Comparison of ENCODE assay signal across 10 cellular contexts in the genomic region with DNA sequence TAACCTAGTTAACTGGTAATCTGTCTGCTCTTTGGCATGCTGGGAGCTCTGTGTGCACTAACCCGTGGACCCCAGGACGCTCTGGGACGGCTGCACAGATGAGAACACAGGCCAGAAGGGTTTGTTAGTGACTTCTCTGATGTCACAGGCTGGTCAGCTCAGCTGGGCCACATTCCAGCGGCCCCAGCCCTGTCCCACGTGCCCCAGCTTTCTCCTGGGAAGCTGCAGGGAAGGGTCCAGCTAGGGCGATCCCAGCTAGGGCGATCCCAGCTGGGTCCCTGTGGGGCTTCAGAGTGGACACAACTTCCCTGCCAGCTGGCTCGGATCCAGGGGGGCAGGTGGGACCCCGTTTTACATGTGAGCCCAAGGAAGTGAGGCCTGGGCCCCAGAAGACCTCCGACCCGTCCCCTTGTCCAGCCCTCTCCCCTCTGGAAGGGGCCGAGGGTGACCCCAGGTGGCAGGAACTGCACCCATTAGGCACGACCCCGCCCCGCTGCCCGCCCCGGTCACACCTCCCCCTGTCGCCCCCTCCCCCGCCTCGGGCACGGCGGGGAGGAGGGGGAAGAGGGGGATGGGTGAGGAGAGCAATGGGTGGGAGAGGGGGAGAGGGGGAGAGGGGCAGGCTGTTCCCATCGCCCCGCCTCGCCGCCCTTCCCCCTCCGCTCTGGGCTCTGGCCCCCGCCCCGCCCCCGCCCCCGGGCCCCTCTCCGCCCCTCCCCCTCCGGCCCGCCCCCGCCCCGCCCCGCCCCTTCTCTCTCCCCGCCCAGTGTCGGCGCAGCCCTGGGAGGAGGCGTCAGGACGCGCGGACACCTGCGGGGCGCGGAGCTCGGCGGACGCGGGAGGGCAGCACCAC.
DNase-seq lines count a peak whose midpoint lies in the region; ATAC-seq and TF ChIP-seq lines count a peak whose summit lies in the region.
"Had no signal": no experiment of that assay in that cellular context is flagged by ENCODE, and none has a peak within 500 bp of the region (broad histone marks: within the 10 kb centered on the region; RNA-seq: fewer than 3 reads in every experiment).

No MANE protein-coding gene starts in this region.

- H3K27me3 ChIP-seq in Karpas-422 (ENCODE audit: low read length) = no peaks in the 10 kb centered on the region
- H3K27me3 ChIP-seq in WERI-Rb-1 (ENCODE audit: insufficient read depth, low read depth, severe bottlenecking) = no peaks in the 10 kb centered on the region

- peaks cover 20% of the 10 kb centered on the region for H3K4me1 Mint-ChIP-seq in glutamatergic neuron (ENCODE audit: low read depth, unreplicated experiment)

- H3K36me3 Mint-ChIP-seq in glutamatergic neuron (ENCODE audit: unreplicated experiment) = no peaks in the 10 kb centered on the region

- H4K20me1 ChIP-seq in Karpas-422 (ENCODE audit: insufficient read depth, low read depth, low read length) = peaks cover 3% of the 10 kb centered on the region; the same call in 1 of the 2 replicates

- intact Hi-C loops in posterior vena cava (cut with DNase I) = no loop called here

- peak; percentile 49 for ATAC-seq in GM19043 (IDR thresholded peaks at IDR 0.05; ENCODE audit: low read depth, unreplicated experiment)

- H3K4me2 ChIP-seq in Karpas-422 (ENCODE audit: low read depth, low read length, poor library complexity, severe bottlenecking) = no peak overlapping the region

- H3K9me3 ChIP-seq in Karpas-422 (ENCODE audit: low read length) (no peaks in the 10 kb centered on the region), WERI-Rb-1 (ENCODE audit: severe bottlenecking) (no peaks in the 10 kb centered on the region)

- H3K27me3 Mint-ChIP-seq in glutamatergic neuron (ENCODE audit: unreplicated experiment) = peaks cover 10% of the 10 kb centered on the region

- TF ChIP-seq CTCF in C4-2B (conservative IDR thresholded peaks at IDR 0.05) = no peak
- peak; percentile 35 for TF ChIP-seq CTCF in WERI-Rb-1 (IDR thresholded peaks at IDR 0.05; ENCODE audit: low read depth, low read length)
- TF ChIP-seq CTCF in glutamatergic neuron (IDR thresholded peaks at IDR 0.05; ENCODE audit: partially characterized antibody, unreplicated experiment) = no peak

- no peaks in the 10 kb centered on the region for H3K9me2 ChIP-seq in Karpas-422 (replicated peaks; ENCODE audit: insufficient read depth, low read length)

- no peak overlapping the region for H2AFZ ChIP-seq in Karpas-422 (ENCODE audit: low read length)

- H3K27ac Mint-ChIP-seq in glutamatergic neuron (ENCODE audit: unreplicated experiment) = no peak overlapping the region
- H3K27ac Mint-ChIP-seq: stimulated activated naive CD8-positive, alpha-beta T cell treated with anti-CD3 and anti-CD28 coated beads, Interleukin-15, Interleukin-2, amounts not matched to agents 100 ng/mL and 50 ng/mL, for 24 hours had no signal

- DNase-seq in Karpas-422 (peak; percentile 65), WERI-Rb-1 (peak; percentile 89), glutamatergic neuron (peak; percentile 76), posterior vena cava (ENCODE audit: low spot score) (peak; percentile 80), H4 (ENCODE audit: low spot score) (no peak), NCI-H1048 (lab: John Stamatoyannopoulos, UW) (no peak)

- H3K79me2 ChIP-seq in Karpas-422 (ENCODE audit: low read length) = no peaks in the 10 kb centered on the region

- peaks cover 5% of the 10 kb centered on the region for H3K9me3 Mint-ChIP-seq in glutamatergic neuron (ENCODE audit: unreplicated experiment)
- H3K9me3 Mint-ChIP-seq: central memory CD8-positive, alpha-beta T cell; stimulated activated naive CD8-positive, alpha-beta T cell treated with anti-CD3 and anti-CD28 coated beads, Interleukin-15, Interleukin-2, amounts not matched to agents 100 ng/mL and 50 ng/mL, for 24 hours had no signal

- H3K4me1 ChIP-seq in Karpas-422 (ENCODE audit: low read length) = no peaks in the 10 kb centered on the region

- H3K4me3 Mint-ChIP-seq in glutamatergic neuron (ENCODE audit: unreplicated experiment) = peak overlapping the region; percentile 59
- H3K4me3 Mint-ChIP-seq: stimulated activated naive CD8-positive, alpha-beta T cell treated with anti-CD3 and anti-CD28 coated beads, Interleukin-15, Interleukin-2, amounts not matched to agents 100 ng/mL and 50 ng/mL, for 24 hours had no signal

- peak overlapping the region; percentile 27; the same call in 1 of the 2 replicates for H3K4me3 ChIP-seq in Karpas-422 (ENCODE audit: low read length)
- H3K4me3 ChIP-seq in WERI-Rb-1 (ENCODE audit: low read depth, low read length) = peak overlapping the region; percentile 70

- H3K36me3 ChIP-seq in Karpas-422 (ENCODE audit: insufficient read depth, low read length) (no peaks in the 10 kb centered on the region), WERI-Rb-1 (peaks cover 4% of the 10 kb centered on the region)

- H3K27ac ChIP-seq in C4-2B (peak overlapping the region; percentile 50), Karpas-422 (ENCODE audit: low read length) (no peak overlapping the region), WERI-Rb-1 (peak overlapping the region; percentile 68)

- no peak overlapping the region for H3K9ac ChIP-seq in Karpas-422 (ENCODE audit: low read length)

Comparison
In these comparisons a context has a peak if more than half of its experiments do, and no peak if none do; other contexts are left out.
1. DNase-seq: peak in Karpas-422 (single experiment), WERI-Rb-1 (single experiment), glutamatergic neuron (single experiment) and posterior vena cava (single experiment); none in H4 (single experiment) and NCI-H1048 (single experiment).